9 cellular contexts compared by ENCODE assay signal in genomic region chr12:117671734-117672133, GRCh38.
DNase-seq lines count a peak whose midpoint lies in the region; ATAC-seq and TF ChIP-seq lines count a peak whose summit lies in the region.
"Had no signal": no experiment of that assay in that cellular context is flagged by ENCODE, and none has a peak within 500 bp of the region (broad histone marks: within the 10 kb centered on the region; RNA-seq: fewer than 3 reads in every experiment).

No MANE protein-coding gene starts in this region.

- H3K4me1 ChIP-seq in Loucy (ENCODE audit: insufficient read depth, low read length, poor library complexity, severe bottlenecking) (no peaks in the 10 kb centered on the region), osteoblast (ENCODE audit: insufficient read depth, low read length) (no peaks in the 10 kb centered on the region)

- H4K20me1 ChIP-seq in Loucy (ENCODE audit: insufficient read depth, low read length, poor library complexity, severe bottlenecking) (no peaks in the 10 kb centered on the region), osteoblast (ENCODE audit: insufficient read depth, low read length) (no peaks in the 10 kb centered on the region)

- H3K4me1 Mint-ChIP-seq in activated T-cell treated with anti-CD3 and anti-CD28 coated beads, Interleukin-2, amount 50 U/mL, for 24 hours (ENCODE audit: low read depth), result no peaks in the 10 kb centered on the region
- H3K4me1 Mint-ChIP-seq: CD4-positive, CD25-positive, alpha-beta regulatory T cell had no signal

- no peaks in the 10 kb centered on the region for H3K27me3 Mint-ChIP-seq in activated T-cell treated with anti-CD3 and anti-CD28 coated beads, Interleukin-2, amount 50 U/mL, for 24 hours
- H3K27me3 Mint-ChIP-seq: CD4-positive, CD25-positive, alpha-beta regulatory T cell had no signal

- no peak for ATAC-seq in HG03025 (IDR thresholded peaks at IDR 0.05; ENCODE audit: low FRiP score, unreplicated experiment)

- H3K27ac Mint-ChIP-seq in activated T-cell treated with anti-CD3 and anti-CD28 coated beads, Interleukin-2, amount 50 U/mL, for 24 hours, result no peak overlapping the region
- H3K27ac Mint-ChIP-seq: CD4-positive, CD25-positive, alpha-beta regulatory T cell had no signal

- no peaks in the 10 kb centered on the region for H3K36me3 Mint-ChIP-seq in activated T-cell treated with anti-CD3 and anti-CD28 coated beads, Interleukin-2, amount 50 U/mL, for 24 hours (ENCODE audit: low read depth)
- H3K36me3 Mint-ChIP-seq: CD4-positive, CD25-positive, alpha-beta regulatory T cell had no signal

- H3K9me2 ChIP-seq in Loucy (replicated peaks; ENCODE audit: low read depth, low read length), result no peaks in the 10 kb centered on the region

- no peaks in the 10 kb centered on the region for H3K79me2 ChIP-seq in Loucy (ENCODE audit: insufficient read depth, low read length)
- H3K79me2 ChIP-seq in osteoblast (ENCODE audit: insufficient read depth, low read length), result no peaks in the 10 kb centered on the region

- no peak overlapping the region for H3K9ac ChIP-seq in Loucy (ENCODE audit: low read depth, low read length, poor library complexity, severe bottlenecking)

- no peak overlapping the region for H2AFZ ChIP-seq in Loucy (ENCODE audit: low read length)
- H2AFZ ChIP-seq in osteoblast (ENCODE audit: low read length), result no peak overlapping the region

- no peak overlapping the region for H3K4me3 ChIP-seq in Loucy (ENCODE audit: low read length, poor library complexity, severe bottlenecking)
- no peak overlapping the region for H3K4me3 ChIP-seq in osteoblast (ENCODE audit: insufficient read depth, low read length)

- no peaks in the 10 kb centered on the region for H3K9me3 ChIP-seq in Loucy (ENCODE audit: insufficient read depth, low read depth, low read length)
- H3K9me3 ChIP-seq in osteoblast (ENCODE audit: low read depth, low read length), result no peaks in the 10 kb centered on the region

- TF ChIP-seq CTCF in Loucy (conservative IDR thresholded peaks at IDR 0.05; ENCODE audit: low read length) (peak; percentile 59), osteoblast (IDR thresholded peaks at IDR 0.05; ENCODE audit: extremely low read depth, low read depth, low read length) (peak; percentile 78)

- no peaks in the 10 kb centered on the region for H3F3A ChIP-seq in Loucy (ENCODE audit: low read depth)

- DNase-seq in NCI-H446 (lab: John Stamatoyannopoulos, UW) (peak; percentile 0 to 2), NCI-H446 treated with DMSO at 0.1 percent for 48 hours (lab: John Stamatoyannopoulos, UW) (no peak), astrocyte of the hippocampus (ENCODE audit: low read depth, low spot score) (peak; percentile 43), osteoblast (ENCODE audit: insufficient read length, low spot score, missing footprints) (no peak), GF-D8 (lab: John Stamatoyannopoulos, UW) (no peak)
- no peak for DNase-seq in activated T-cell treated with anti-CD3 and anti-CD28 coated beads, Interleukin-2, amount 50 U/mL, for 24 hours
- DNase-seq: CD4-positive, CD25-positive, alpha-beta regulatory T cell had no signal

- H3K4me3 Mint-ChIP-seq in activated T-cell treated with anti-CD3 and anti-CD28 coated beads, Interleukin-2, amount 50 U/mL, for 24 hours, result no peak overlapping the region
- H3K4me3 Mint-ChIP-seq: CD4-positive, CD25-positive, alpha-beta regulatory T cell had no signal

- H3K4me2 ChIP-seq in Loucy (ENCODE audit: low read depth, low read length, poor library complexity, severe bottlenecking) (no peak overlapping the region), osteoblast (ENCODE audit: insufficient read depth, low read length) (no peak overlapping the region)

- H3K9me3 Mint-ChIP-seq in activated T-cell treated with anti-CD3 and anti-CD28 coated beads, Interleukin-2, amount 50 U/mL, for 24 hours, result no peaks in the 10 kb centered on the region

- H3K36me3 ChIP-seq in Loucy (ENCODE audit: insufficient read depth, low read length) (no peaks in the 10 kb centered on the region), osteoblast (ENCODE audit: insufficient read depth, low read length) (no peaks in the 10 kb centered on the region)

- H3K27me3 ChIP-seq in Loucy (ENCODE audit: insufficient read depth, low read length, poor library complexity, severe bottlenecking), result no peaks in the 10 kb centered on the region
- peaks cover 6% of the 10 kb centered on the region for H3K27me3 ChIP-seq in osteoblast (ENCODE audit: insufficient read depth, low read length)

- H3K27ac ChIP-seq in osteoblast (ENCODE audit: low read depth, low read length), result no peak overlapping the region

Comparison
In these comparisons a context has a peak if more than half of its experiments do, and no peak if none do; other contexts are left out.
1. DNase-seq: peak in NCI-H446 (2 of 2) and astrocyte of the hippocampus (single experiment); none in NCI-H446 treated with DMSO at 0.1 percent for 48 hours (single experiment), osteoblast (single experiment), GF-D8 (single experiment) and activated T-cell treated with anti-CD3 and anti-CD28 coated beads, Interleukin-2, amount 50 U/mL, for 24 hours (single experiment).